1 cellular context compared by ENCODE assay signal in genomic region chr6:134425521-134426316, GRCh38.
TF ChIP-seq lines count a peak whose summit lies in the region.

No MANE protein-coding gene starts in this region.

TF ChIP-seq in endothelial cell of umbilical vein, 7 proteins besides CTCF, POLR2A, EP300 and RAD21:
- TF ChIP-seq JUN (IDR thresholded peaks at IDR 0.05; ENCODE audit: borderline replicate concordance, insufficient read depth, insufficient read length, low read depth) (no peak), GATA2 (IDR thresholded peaks at IDR 0.05; ENCODE audit: insufficient read depth, insufficient read length, low read depth, low read length) (peak; percentile 59), EZH2 (IDR thresholded peaks at IDR 0.05; ENCODE audit: borderline replicate concordance, low read depth, low read length, severe bottlenecking) (no peak), POLR2AphosphoS5 (IDR thresholded peaks at IDR 0.05; ENCODE audit: insufficient read depth, low read depth, low read length) (peak; percentile 70), FOS (IDR thresholded peaks at IDR 0.05; ENCODE audit: borderline replicate concordance, insufficient read depth, low read length) (peak; percentile 21), MYC (IDR thresholded peaks at IDR 0.05; ENCODE audit: low read depth, low read length) (no peak), MAX (IDR thresholded peaks at IDR 0.05; ENCODE audit: insufficient read depth, insufficient read length) (no peak)
